ENCODE assay signal across 35 cellular contexts in genomic region chrX:119156241-119156640, GRCh38. TPM values are rescaled to one million over a fixed set of nuclear protein-coding genes. Genes with fewer than 3 reads are reported as not detected.
"Had no signal": no experiment of that assay in that cellular context is flagged by ENCODE, and none has a peak within 500 bp of the region (broad histone marks: within the 10 kb centered on the region; RNA-seq: fewer than 3 reads in every experiment).

No MANE protein-coding gene starts in this region.

- H3K27me3 ChIP-seq: ascending aorta, cardiac muscle cell, MG63, Peyer's patch, SJSA1 had no signal

- H3K9ac ChIP-seq: SK-N-SH had no signal

- DNase-seq: activated CD4-positive, alpha-beta T cell treated with anti-CD3 and anti-CD28 coated beads for 36 hours; activated CD4-positive, alpha-beta T cell treated with anti-CD3 and anti-CD28 coated beads, Interleukin-2, amount 10 ng/mL, durations not matched to agents 7 days and 5 days; activated CD4-positive, alpha-beta T cell treated with anti-CD3 and anti-CD28 coated beads, Interleukin-2, amount 50 U/mL, for 48 hours; activated CD8-positive, alpha-beta T cell treated with anti-CD3 and anti-CD28 coated beads, Interleukin-2, amount 10 ng/mL, durations not matched to agents 7 days and 5 days; activated gamma-delta T cell; activated naive CD4-positive, alpha-beta T cell treated with Interleukin-2 at 50 U/mL for 16 hours; activated naive CD8-positive, alpha-beta T cell treated with anti-CD3 and anti-CD28 coated beads, Interleukin-2, amount 10 ng/mL, durations not matched to agents 7 days and 5 days; activated T-cell treated with anti-CD3 and anti-CD28 coated beads, Interleukin-2, amount 50 U/mL, for 24 hours; amygdala; KG1; MG63; NCI-H1048; NCI-H1105 treated with DMSO at 0.1 percent for 48 hours; NCI-H1436; NCI-H1694; NCI-H1930; NCI-H2081 treated with DMSO at 0.1 percent for 48 hours; NCI-H526; NCI-H748 treated with DMSO at 0.1 percent for 48 hours; NK-92 treated with Interleukin-12 subunit alpha and Interleukin-12 subunit beta, amount 100 ng/mL, for 24 hours; PC-3; Peyer's patch; RPMI8226; SHP77 treated with DMSO at 0.1 percent for 48 hours; SK-N-SH had no signal

- H3K9me3 Mint-ChIP-seq: activated CD4-positive, alpha-beta T cell treated with anti-CD3 and anti-CD28 coated beads, Interleukin-2, amount 10 ng/mL, durations not matched to agents 7 days and 5 days; activated naive CD4-positive, alpha-beta T cell treated with anti-CD3 and anti-CD28 coated beads, Interleukin-2, amount 50 U/mL, for 24 hours; activated naive CD8-positive, alpha-beta T cell treated with anti-CD3 and anti-CD28 coated beads, Interleukin-2, amount 10 ng/mL, durations not matched to agents 7 days and 5 days; activated T-cell treated with anti-CD3 and anti-CD28 coated beads, Interleukin-2, amount 50 U/mL, for 24 hours; activated T-helper 2 cell treated with anti-CD3 and anti-CD28 coated beads, Interferon-gamma antibody, Interleukin-2, Interleukin-4, amounts not matched to agents 10 μg/mL and 5 μg/mL and 100 μg/mL, durations not matched to agents 14 hours and 24 hours and 36 hours; T-helper 1 cell treated with Interleukin-12 subunit alpha and Interleukin-12 subunit beta and Interleukin-4 antibody, amounts not matched to agents 30 μg/mL and 1 μg/mL, for 36 hours; T-helper 2 cell treated with Interferon-gamma antibody and Interleukin-4, amounts not matched to agents 5 μg/mL and 100 μg/mL, for 36 hours; WTC11 had no signal

- H3K4me1 Mint-ChIP-seq: activated CD4-positive, alpha-beta T cell treated with anti-CD3 and anti-CD28 coated beads for 36 hours; activated CD4-positive, alpha-beta T cell treated with anti-CD3 and anti-CD28 coated beads, Interleukin-2, amount 10 ng/mL, durations not matched to agents 7 days and 5 days; activated naive CD4-positive, alpha-beta T cell treated with anti-CD3 and anti-CD28 coated beads, Interleukin-2, amount 50 U/mL, for 24 hours; activated naive CD8-positive, alpha-beta T cell treated with anti-CD3 and anti-CD28 coated beads, Interleukin-2, amount 10 ng/mL, durations not matched to agents 7 days and 5 days had no signal

- H3K4me3 ChIP-seq: ascending aorta, cardiac muscle cell, MG63, Peyer's patch, SJSA1 had no signal

- H3K9me2 ChIP-seq: SK-N-SH had no signal

- H3K4me2 ChIP-seq: SK-N-SH had no signal

- H3K36me3 ChIP-seq: ascending aorta, cardiac muscle cell, MG63, Peyer's patch, SJSA1 had no signal

- ATAC-seq: activated CD4-positive, alpha-beta T cell treated with anti-CD3 and anti-CD28 coated beads for 36 hours; activated CD4-positive, CD25-positive, alpha-beta regulatory T cell treated with anti-CD3 and anti-CD28 coated beads, Interleukin-2, amount 50 U/mL, for 24 hours; activated CD8-positive, alpha-beta T cell treated with anti-CD3 and anti-CD28 coated beads, Interleukin-2, amount 10 ng/mL, durations not matched to agents 7 days and 5 days; WTC11 had no signal

- H3K9me3 ChIP-seq: ascending aorta, MG63, Peyer's patch, SJSA1, SK-N-SH had no signal

- H3K4me1 ChIP-seq: ascending aorta, Peyer's patch, SJSA1 had no signal

- H3K4me3 Mint-ChIP-seq: activated CD4-positive, alpha-beta T cell treated with anti-CD3 and anti-CD28 coated beads for 36 hours; activated CD4-positive, alpha-beta T cell treated with anti-CD3 and anti-CD28 coated beads, Interleukin-2, amount 10 ng/mL, durations not matched to agents 7 days and 5 days; activated CD8-positive, alpha-beta T cell treated with anti-CD3 and anti-CD28 coated beads, Interleukin-2, amount 10 ng/mL, durations not matched to agents 7 days and 5 days; activated naive CD4-positive, alpha-beta T cell treated with anti-CD3 and anti-CD28 coated beads, Interleukin-2, amount 50 U/mL, for 24 hours; activated naive CD8-positive, alpha-beta T cell treated with anti-CD3 and anti-CD28 coated beads, Interleukin-2, amount 10 ng/mL, durations not matched to agents 7 days and 5 days; activated T-cell treated with anti-CD3 and anti-CD28 coated beads, Interleukin-2, amount 50 U/mL, for 24 hours; T-helper 1 cell treated with Interleukin-12 subunit alpha and Interleukin-12 subunit beta and Interleukin-4 antibody, amounts not matched to agents 30 μg/mL and 1 μg/mL, for 36 hours; T-helper 2 cell treated with Interferon-gamma antibody and Interleukin-4, amounts not matched to agents 5 μg/mL and 100 μg/mL, for 36 hours; WTC11 had no signal

- H3K27ac ChIP-seq: ascending aorta, cardiac muscle cell, Peyer's patch, SJSA1 had no signal

- H3K27ac Mint-ChIP-seq: activated CD4-positive, alpha-beta T cell treated with anti-CD3 and anti-CD28 coated beads for 36 hours; activated CD4-positive, alpha-beta T cell treated with anti-CD3 and anti-CD28 coated beads, Interleukin-2, amount 10 ng/mL, durations not matched to agents 7 days and 5 days; activated CD8-positive, alpha-beta T cell treated with anti-CD3 and anti-CD28 coated beads, Interleukin-2, amount 10 ng/mL, durations not matched to agents 7 days and 5 days; activated naive CD4-positive, alpha-beta T cell treated with anti-CD3 and anti-CD28 coated beads, Interleukin-2, amount 50 U/mL, for 24 hours; activated naive CD8-positive, alpha-beta T cell treated with anti-CD3 and anti-CD28 coated beads, Interleukin-2, amount 10 ng/mL, durations not matched to agents 7 days and 5 days; activated T-cell treated with anti-CD3 and anti-CD28 coated beads, Interleukin-2, amount 50 U/mL, for 24 hours; activated T-helper 2 cell treated with anti-CD3 and anti-CD28 coated beads, Interferon-gamma antibody, Interleukin-2, Interleukin-4, amounts not matched to agents 10 μg/mL and 5 μg/mL and 100 μg/mL, durations not matched to agents 14 hours and 24 hours and 36 hours; T-helper 1 cell treated with Interleukin-12 subunit alpha and Interleukin-12 subunit beta and Interleukin-4 antibody, amounts not matched to agents 30 μg/mL and 1 μg/mL, for 36 hours; T-helper 2 cell treated with Interferon-gamma antibody and Interleukin-4, amounts not matched to agents 5 μg/mL and 100 μg/mL, for 36 hours; WTC11 had no signal

- H3K36me3 Mint-ChIP-seq: activated naive CD4-positive, alpha-beta T cell treated with anti-CD3 and anti-CD28 coated beads, Interleukin-2, amount 50 U/mL, for 24 hours; activated naive CD8-positive, alpha-beta T cell treated with anti-CD3 and anti-CD28 coated beads, Interleukin-2, amount 10 ng/mL, durations not matched to agents 7 days and 5 days; WTC11 had no signal

RNA-seq across cellular contexts. Expression of gene KIAA1210, which starts 28.6 kb away (rescaled TPM):
- total RNA-seq: activated CD4-positive, alpha-beta T cell treated with anti-CD3 and anti-CD28 coated beads for 36 hours; activated CD4-positive, alpha-beta T cell treated with anti-CD3 and anti-CD28 coated beads, Interleukin-2, amount 10 ng/mL, durations not matched to agents 7 days and 5 days; activated CD8-positive, alpha-beta T cell treated with anti-CD3 and anti-CD28 coated beads, Interleukin-2, amount 10 ng/mL, durations not matched to agents 7 days and 5 days; activated naive CD8-positive, alpha-beta T cell treated with anti-CD3 and anti-CD28 coated beads, Interleukin-2, amount 10 ng/mL, durations not matched to agents 7 days and 5 days; activated T-helper 2 cell treated with anti-CD3 and anti-CD28 coated beads, Interferon-gamma antibody, Interleukin-2, Interleukin-4, amounts not matched to agents 10 μg/mL and 5 μg/mL and 100 μg/mL, durations not matched to agents 14 hours and 24 hours and 36 hours; cardiac muscle cell; Peyer's patch; SJSA1; WTC11 had no signal
- polyA plus RNA-seq: adipose tissue, cardiac muscle cell, SK-N-SH had no signal
